ENCODE assay signal across 12 cellular contexts in the genomic region with DNA sequence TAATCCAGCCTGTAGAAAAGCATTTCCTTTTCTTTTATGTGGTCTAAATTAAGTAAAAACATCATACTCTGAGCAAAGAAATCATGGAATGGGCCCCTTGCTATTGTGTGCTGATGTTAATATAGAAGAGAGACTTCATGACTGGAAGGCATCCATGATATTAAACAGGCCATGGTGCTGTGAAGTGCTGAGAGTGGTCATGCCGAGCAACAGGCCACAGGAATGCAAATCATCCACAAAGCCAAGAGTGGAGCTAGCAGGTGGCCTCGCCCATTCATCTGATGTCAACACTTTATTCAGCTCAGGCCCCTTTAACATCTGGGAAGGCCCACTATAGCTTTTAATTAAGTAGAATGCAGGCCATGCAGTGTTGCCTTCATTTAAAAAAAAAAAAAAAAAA.
A peak's percentile ranks its signal among the peaks of the same experiment; 100 is the strongest.
DNase-seq lines count a peak whose midpoint lies in the region; ATAC-seq and TF ChIP-seq lines count a peak whose summit lies in the region.
"Had no signal": no experiment of that assay in that cellular context is flagged by ENCODE, and none has a peak within 500 bp of the region (broad histone marks: within the 10 kb centered on the region; RNA-seq: fewer than 3 reads in every experiment).

No MANE protein-coding gene starts in this region.

- DNase-seq in AG20443 (ENCODE audit: low spot score): peak; percentile 20
- peak; percentile 57 for DNase-seq in ecto neural progenitor cell (ENCODE audit: low spot score)
- peak; percentile 77 for DNase-seq in kidney tubule cell (ENCODE audit: low spot score)
- no peak for DNase-seq in epidermal melanocyte (ENCODE audit: insufficient read length, low spot score)
- DNase-seq: anterior cingulate cortex; CD8-positive, alpha-beta T cell; hypothalamus; psoas muscle had no signal

- ATAC-seq in HG03469 (IDR thresholded peaks at IDR 0.05; ENCODE audit: unreplicated experiment): no peak
- ATAC-seq in GM18868 (IDR thresholded peaks at IDR 0.05; ENCODE audit: unreplicated experiment): no peak
- no peak for ATAC-seq in HG02981 (IDR thresholded peaks at IDR 0.05; ENCODE audit: unreplicated experiment)
- ATAC-seq: CD8-positive, alpha-beta T cell; psoas muscle had no signal

- TF ChIP-seq RAD21 in Ishikawa (IDR thresholded peaks at IDR 0.05; ENCODE audit: low read depth): peak; percentile 14; the same call in 1 of the 2 replicates

- TF ChIP-seq EP300 in Ishikawa (IDR thresholded peaks at IDR 0.05; ENCODE audit: borderline replicate concordance): peak; percentile 70

TF ChIP-seq in Ishikawa, 13 proteins besides CTCF, POLR2A, EP300 and RAD21:
- TF ChIP-seq YY1 (IDR thresholded peaks at IDR 0.05; ENCODE audit: low read depth) (0 out of 2 replicates have a peak, but pooled peaks have one; percentile 58), TCF12 (IDR thresholded peaks at IDR 0.05; ENCODE audit: low read depth) (peak; percentile 77), TEAD4 (IDR thresholded peaks at IDR 0.05) (peak; percentile 94), FOXM1 (IDR thresholded peaks at IDR 0.05; ENCODE audit: borderline replicate concordance, low read depth) (0 out of 2 replicates have a peak, but pooled peaks have one; percentile 19), NFIC (IDR thresholded peaks at IDR 0.05) (peak; percentile 71), CREB1 (IDR thresholded peaks at IDR 0.05; ENCODE audit: low read depth) (no peak)
- TF ChIP-seq, protein P1, sequence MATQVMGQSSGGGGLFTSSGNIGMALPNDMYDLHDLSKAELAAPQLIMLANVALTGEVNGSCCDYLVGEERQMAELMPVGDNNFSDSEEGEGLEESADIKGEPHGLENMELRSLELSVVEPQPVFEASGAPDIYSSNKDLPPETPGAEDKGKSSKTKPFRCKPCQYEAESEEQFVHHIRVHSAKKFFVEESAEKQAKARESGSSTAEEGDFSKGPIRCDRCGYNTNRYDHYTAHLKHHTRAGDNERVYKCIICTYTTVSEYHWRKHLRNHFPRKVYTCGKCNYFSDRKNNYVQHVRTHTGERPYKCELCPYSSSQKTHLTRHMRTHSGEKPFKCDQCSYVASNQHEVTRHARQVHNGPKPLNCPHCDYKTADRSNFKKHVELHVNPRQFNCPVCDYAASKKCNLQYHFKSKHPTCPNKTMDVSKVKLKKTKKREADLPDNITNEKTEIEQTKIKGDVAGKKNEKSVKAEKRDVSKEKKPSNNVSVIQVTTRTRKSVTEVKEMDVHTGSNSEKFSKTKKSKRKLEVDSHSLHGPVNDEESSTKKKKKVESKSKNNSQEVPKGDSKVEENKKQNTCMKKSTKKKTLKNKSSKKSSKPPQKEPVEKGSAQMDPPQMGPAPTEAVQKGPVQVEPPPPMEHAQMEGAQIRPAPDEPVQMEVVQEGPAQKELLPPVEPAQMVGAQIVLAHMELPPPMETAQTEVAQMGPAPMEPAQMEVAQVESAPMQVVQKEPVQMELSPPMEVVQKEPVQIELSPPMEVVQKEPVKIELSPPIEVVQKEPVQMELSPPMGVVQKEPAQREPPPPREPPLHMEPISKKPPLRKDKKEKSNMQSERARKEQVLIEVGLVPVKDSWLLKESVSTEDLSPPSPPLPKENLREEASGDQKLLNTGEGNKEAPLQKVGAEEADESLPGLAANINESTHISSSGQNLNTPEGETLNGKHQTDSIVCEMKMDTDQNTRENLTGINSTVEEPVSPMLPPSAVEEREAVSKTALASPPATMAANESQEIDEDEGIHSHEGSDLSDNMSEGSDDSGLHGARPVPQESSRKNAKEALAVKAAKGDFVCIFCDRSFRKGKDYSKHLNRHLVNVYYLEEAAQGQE (IDR thresholded peaks at IDR 0.05; ENCODE audit: low read depth): no peak
- TF ChIP-seq, protein P2, sequence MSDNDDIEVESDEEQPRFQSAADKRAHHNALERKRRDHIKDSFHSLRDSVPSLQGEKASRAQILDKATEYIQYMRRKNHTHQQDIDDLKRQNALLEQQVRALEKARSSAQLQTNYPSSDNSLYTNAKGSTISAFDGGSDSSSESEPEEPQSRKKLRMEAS (IDR thresholded peaks at IDR 0.05): peak; percentile 62; the same call in 1 of the 2 replicates
